8 cellular contexts compared by ENCODE assay signal in the genomic region with DNA sequence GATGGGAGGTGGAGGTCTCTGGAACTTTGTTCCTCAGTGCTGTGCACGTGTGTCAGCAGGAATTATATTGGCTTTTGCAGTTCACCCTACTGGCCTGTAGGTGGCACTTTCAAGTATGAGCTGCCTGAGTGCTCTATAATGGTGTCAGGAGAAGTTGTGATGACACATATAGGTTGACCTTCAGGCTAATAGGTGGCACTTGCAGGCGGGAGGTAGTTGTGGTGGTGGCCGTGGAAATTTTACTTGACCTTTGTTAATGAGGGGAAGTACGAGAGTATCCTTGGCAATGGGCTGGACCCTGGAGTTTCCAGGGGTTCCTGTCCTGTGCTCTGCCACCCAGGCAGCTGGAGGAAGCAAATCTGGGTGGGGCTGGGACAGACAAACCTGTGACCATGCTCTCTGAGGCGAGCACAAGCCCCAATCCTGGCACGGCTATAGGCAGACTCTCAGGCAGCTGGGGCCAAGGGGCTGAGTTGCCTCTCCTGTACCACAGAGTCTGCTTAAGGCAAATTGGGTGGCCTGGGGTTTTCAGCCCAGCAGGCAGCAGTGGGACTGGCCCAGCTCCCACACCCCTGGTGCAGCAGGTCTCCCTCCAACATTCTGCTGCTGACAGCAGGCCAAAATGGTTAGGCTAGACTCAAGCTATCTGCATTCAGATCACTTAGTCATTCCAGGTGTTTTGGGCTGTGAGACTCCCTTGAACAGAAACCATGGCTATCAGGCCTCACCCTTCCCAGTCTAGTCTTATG.
A peak's percentile ranks its signal among the peaks of the same experiment; 100 is the strongest.
DNase-seq lines count a peak whose midpoint lies in the region; ATAC-seq and TF ChIP-seq lines count a peak whose summit lies in the region.

No MANE protein-coding gene starts in this region.

- DNase-seq in NCI-H345 (lab: John Stamatoyannopoulos, UW) (peak; percentile 8), NCI-H345 treated with DMSO at 0.1 percent for 48 hours (lab: John Stamatoyannopoulos, UW; ENCODE audit: unreplicated experiment) (no peak), midbrain (lab: John Stamatoyannopoulos, UW) (peak; percentile 6), HPDE6-E6E7 (ENCODE audit: extremely low spot score) (no peak)
- DNase-seq in central memory CD4-positive, alpha-beta T cell = peak; percentile 2

- ATAC-seq in GM21526 (IDR thresholded peaks at IDR 0.05; ENCODE audit: low FRiP score, unreplicated experiment) (peak; percentile 92), HG03571 (IDR thresholded peaks at IDR 0.05; ENCODE audit: unreplicated experiment) (peak; percentile 88), SK-N-SH treated with all-trans-retinoic acid at 6 μM for 48 hours (peak; percentile 69)

TF ChIP-seq in SK-N-SH treated with all-trans-retinoic acid at 6 μM for 48 hours, 23 proteins besides CTCF, POLR2A, EP300 and RAD21:
- TF ChIP-seq, protein P1, sequence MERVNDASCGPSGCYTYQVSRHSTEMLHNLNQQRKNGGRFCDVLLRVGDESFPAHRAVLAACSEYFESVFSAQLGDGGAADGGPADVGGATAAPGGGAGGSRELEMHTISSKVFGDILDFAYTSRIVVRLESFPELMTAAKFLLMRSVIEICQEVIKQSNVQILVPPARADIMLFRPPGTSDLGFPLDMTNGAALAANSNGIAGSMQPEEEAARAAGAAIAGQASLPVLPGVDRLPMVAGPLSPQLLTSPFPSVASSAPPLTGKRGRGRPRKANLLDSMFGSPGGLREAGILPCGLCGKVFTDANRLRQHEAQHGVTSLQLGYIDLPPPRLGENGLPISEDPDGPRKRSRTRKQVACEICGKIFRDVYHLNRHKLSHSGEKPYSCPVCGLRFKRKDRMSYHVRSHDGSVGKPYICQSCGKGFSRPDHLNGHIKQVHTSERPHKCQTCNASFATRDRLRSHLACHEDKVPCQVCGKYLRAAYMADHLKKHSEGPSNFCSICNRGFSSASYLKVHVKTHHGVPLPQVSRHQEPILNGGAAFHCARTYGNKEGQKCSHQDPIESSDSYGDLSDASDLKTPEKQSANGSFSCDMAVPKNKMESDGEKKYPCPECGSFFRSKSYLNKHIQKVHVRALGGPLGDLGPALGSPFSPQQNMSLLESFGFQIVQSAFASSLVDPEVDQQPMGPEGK (CRISPR knock-in tag; IDR thresholded peaks at IDR 0.05; ENCODE audit: borderline replicate concordance) = no peak
- TF ChIP-seq OSR1 (CRISPR knock-in tag; IDR thresholded peaks at IDR 0.05) = no peak
- TF ChIP-seq PPARA (CRISPR knock-in tag; IDR thresholded peaks at IDR 0.05; ENCODE audit: borderline replicate concordance) = no peak
- TF ChIP-seq, protein P2, sequence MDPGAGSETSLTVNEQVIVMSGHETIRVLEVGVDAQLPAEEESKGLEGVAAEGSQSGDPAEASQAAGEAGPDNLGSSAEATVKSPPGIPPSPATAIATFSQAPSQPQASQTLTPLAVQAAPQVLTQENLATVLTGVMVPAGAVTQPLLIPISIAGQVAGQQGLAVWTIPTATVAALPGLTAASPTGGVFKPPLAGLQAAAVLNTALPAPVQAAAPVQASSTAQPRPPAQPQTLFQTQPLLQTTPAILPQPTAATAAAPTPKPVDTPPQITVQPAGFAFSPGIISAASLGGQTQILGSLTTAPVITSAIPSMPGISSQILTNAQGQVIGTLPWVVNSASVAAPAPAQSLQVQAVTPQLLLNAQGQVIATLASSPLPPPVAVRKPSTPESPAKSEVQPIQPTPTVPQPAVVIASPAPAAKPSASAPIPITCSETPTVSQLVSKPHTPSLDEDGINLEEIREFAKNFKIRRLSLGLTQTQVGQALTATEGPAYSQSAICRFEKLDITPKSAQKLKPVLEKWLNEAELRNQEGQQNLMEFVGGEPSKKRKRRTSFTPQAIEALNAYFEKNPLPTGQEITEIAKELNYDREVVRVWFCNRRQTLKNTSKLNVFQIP (CRISPR knock-in tag; IDR thresholded peaks at IDR 0.05; ENCODE audit: borderline replicate concordance, low read depth) = no peak
- TF ChIP-seq, protein P3, sequence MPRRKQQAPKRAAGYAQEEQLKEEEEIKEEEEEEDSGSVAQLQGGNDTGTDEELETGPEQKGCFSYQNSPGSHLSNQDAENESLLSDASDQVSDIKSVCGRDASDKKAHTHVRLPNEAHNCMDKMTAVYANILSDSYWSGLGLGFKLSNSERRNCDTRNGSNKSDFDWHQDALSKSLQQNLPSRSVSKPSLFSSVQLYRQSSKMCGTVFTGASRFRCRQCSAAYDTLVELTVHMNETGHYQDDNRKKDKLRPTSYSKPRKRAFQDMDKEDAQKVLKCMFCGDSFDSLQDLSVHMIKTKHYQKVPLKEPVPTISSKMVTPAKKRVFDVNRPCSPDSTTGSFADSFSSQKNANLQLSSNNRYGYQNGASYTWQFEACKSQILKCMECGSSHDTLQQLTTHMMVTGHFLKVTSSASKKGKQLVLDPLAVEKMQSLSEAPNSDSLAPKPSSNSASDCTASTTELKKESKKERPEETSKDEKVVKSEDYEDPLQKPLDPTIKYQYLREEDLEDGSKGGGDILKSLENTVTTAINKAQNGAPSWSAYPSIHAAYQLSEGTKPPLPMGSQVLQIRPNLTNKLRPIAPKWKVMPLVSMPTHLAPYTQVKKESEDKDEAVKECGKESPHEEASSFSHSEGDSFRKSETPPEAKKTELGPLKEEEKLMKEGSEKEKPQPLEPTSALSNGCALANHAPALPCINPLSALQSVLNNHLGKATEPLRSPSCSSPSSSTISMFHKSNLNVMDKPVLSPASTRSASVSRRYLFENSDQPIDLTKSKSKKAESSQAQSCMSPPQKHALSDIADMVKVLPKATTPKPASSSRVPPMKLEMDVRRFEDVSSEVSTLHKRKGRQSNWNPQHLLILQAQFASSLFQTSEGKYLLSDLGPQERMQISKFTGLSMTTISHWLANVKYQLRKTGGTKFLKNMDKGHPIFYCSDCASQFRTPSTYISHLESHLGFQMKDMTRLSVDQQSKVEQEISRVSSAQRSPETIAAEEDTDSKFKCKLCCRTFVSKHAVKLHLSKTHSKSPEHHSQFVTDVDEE (CRISPR knock-in tag; IDR thresholded peaks at IDR 0.05) = no peak

Comparison
In these comparisons a context has a peak if more than half of its experiments do, and no peak if none do; other contexts are left out.
1. DNase-seq: peak in NCI-H345 (single experiment), central memory CD4-positive, alpha-beta T cell (single experiment) and midbrain (single experiment); none in NCI-H345 treated with DMSO at 0.1 percent for 48 hours (single experiment) and HPDE6-E6E7 (single experiment).
2. Peak in every context shown above with its lines, with median percentiles within 50 percentile points of each other: ATAC-seq.